ENCODE assay signal across 2 cellular contexts in the genomic region with DNA sequence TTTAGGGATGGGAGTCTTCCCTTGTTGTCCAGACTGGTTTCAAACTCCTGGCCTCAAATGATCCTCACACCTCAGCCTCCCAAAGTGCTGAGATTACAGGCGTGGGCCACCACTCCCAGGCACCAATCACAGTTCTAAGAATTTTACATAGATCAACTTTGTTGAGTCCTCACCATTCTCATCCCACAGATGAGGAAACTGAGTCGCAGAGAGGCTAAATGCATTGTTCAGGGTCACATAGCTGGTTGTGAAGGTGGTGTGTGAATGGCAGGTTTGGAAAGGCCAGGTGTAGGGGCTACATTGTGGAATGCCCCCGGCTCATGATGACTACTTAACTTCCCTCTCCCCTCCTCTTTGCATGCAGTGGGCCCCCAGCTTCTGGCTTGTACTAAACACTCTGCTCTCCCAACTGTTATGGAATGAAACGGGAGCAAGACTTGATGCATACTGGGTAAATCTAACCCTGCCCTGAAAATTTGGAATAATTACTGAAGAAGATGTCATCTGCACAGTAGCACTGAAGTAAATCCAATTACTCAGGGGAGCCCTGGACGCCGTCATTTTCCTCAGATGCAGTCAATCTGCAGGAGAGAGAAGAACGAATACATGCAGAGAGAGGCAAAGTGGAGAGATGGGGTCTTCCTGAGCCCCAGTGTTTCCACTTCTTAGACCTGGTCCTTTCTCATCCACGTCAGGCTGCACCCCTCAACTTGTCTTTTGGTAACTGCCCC.
TF ChIP-seq lines count a peak whose summit lies in the region.

No MANE protein-coding gene starts in this region.

TF ChIP-seq in SK-N-SH, 30 proteins besides CTCF, POLR2A, EP300 and RAD21 (continued from another document):
- TF ChIP-seq FOXJ3 (CRISPR knock-in tag; IDR thresholded peaks at IDR 0.05) = no peak
- TF ChIP-seq, protein P1, sequence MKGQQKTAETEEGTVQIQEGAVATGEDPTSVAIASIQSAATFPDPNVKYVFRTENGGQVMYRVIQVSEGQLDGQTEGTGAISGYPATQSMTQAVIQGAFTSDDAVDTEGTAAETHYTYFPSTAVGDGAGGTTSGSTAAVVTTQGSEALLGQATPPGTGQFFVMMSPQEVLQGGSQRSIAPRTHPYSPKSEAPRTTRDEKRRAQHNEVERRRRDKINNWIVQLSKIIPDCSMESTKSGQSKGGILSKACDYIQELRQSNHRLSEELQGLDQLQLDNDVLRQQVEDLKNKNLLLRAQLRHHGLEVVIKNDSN (IDR thresholded peaks at IDR 0.05; ENCODE audit: borderline replicate concordance, low read depth) = no peak
- TF ChIP-seq, protein P2, sequence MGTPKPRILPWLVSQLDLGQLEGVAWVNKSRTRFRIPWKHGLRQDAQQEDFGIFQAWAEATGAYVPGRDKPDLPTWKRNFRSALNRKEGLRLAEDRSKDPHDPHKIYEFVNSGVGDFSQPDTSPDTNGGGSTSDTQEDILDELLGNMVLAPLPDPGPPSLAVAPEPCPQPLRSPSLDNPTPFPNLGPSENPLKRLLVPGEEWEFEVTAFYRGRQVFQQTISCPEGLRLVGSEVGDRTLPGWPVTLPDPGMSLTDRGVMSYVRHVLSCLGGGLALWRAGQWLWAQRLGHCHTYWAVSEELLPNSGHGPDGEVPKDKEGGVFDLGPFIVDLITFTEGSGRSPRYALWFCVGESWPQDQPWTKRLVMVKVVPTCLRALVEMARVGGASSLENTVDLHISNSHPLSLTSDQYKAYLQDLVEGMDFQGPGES (IDR thresholded peaks at IDR 0.05; ENCODE audit: low read depth, low read length) = no peak
TF ChIP-seq in SK-N-SH: peak in this region for 0.

TF ChIP-seq in SK-N-SH treated with all-trans-retinoic acid at 6 μM for 48 hours, 23 proteins besides CTCF, POLR2A, EP300 and RAD21 (continued from another document):
- TF ChIP-seq, protein P3, sequence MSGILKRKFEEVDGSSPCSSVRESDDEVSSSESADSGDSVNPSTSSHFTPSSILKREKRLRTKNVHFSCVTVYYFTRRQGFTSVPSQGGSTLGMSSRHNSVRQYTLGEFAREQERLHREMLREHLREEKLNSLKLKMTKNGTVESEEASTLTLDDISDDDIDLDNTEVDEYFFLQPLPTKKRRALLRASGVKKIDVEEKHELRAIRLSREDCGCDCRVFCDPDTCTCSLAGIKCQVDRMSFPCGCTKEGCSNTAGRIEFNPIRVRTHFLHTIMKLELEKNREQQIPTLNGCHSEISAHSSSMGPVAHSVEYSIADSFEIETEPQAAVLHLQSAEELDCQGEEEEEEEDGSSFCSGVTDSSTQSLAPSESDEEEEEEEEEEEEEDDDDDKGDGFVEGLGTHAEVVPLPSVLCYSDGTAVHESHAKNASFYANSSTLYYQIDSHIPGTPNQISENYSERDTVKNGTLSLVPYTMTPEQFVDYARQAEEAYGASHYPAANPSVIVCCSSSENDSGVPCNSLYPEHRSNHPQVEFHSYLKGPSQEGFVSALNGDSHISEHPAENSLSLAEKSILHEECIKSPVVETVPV (CRISPR knock-in tag; IDR thresholded peaks at IDR 0.05) = no peak
- TF ChIP-seq TCF4 (CRISPR knock-in tag; IDR thresholded peaks at IDR 0.05; ENCODE audit: borderline replicate concordance) (no peak), ZNF8 (CRISPR knock-in tag; IDR thresholded peaks at IDR 0.05) (no peak), ARNTL (CRISPR knock-in tag; IDR thresholded peaks at IDR 0.05; ENCODE audit: borderline replicate concordance, low read depth) (no peak), ZFP30 (CRISPR knock-in tag; IDR thresholded peaks at IDR 0.05) (no peak), SNAI2 (CRISPR knock-in tag; IDR thresholded peaks at IDR 0.05) (no peak), ZNF565 (CRISPR knock-in tag; conservative IDR thresholded peaks at IDR 0.05; ENCODE audit: low read depth) (no peak), ZNF70 (CRISPR knock-in tag; IDR thresholded peaks at IDR 0.05) (no peak)
- TF ChIP-seq, protein P4, sequence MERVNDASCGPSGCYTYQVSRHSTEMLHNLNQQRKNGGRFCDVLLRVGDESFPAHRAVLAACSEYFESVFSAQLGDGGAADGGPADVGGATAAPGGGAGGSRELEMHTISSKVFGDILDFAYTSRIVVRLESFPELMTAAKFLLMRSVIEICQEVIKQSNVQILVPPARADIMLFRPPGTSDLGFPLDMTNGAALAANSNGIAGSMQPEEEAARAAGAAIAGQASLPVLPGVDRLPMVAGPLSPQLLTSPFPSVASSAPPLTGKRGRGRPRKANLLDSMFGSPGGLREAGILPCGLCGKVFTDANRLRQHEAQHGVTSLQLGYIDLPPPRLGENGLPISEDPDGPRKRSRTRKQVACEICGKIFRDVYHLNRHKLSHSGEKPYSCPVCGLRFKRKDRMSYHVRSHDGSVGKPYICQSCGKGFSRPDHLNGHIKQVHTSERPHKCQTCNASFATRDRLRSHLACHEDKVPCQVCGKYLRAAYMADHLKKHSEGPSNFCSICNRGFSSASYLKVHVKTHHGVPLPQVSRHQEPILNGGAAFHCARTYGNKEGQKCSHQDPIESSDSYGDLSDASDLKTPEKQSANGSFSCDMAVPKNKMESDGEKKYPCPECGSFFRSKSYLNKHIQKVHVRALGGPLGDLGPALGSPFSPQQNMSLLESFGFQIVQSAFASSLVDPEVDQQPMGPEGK (CRISPR knock-in tag; IDR thresholded peaks at IDR 0.05; ENCODE audit: borderline replicate concordance) = no peak
- TF ChIP-seq, protein P5, sequence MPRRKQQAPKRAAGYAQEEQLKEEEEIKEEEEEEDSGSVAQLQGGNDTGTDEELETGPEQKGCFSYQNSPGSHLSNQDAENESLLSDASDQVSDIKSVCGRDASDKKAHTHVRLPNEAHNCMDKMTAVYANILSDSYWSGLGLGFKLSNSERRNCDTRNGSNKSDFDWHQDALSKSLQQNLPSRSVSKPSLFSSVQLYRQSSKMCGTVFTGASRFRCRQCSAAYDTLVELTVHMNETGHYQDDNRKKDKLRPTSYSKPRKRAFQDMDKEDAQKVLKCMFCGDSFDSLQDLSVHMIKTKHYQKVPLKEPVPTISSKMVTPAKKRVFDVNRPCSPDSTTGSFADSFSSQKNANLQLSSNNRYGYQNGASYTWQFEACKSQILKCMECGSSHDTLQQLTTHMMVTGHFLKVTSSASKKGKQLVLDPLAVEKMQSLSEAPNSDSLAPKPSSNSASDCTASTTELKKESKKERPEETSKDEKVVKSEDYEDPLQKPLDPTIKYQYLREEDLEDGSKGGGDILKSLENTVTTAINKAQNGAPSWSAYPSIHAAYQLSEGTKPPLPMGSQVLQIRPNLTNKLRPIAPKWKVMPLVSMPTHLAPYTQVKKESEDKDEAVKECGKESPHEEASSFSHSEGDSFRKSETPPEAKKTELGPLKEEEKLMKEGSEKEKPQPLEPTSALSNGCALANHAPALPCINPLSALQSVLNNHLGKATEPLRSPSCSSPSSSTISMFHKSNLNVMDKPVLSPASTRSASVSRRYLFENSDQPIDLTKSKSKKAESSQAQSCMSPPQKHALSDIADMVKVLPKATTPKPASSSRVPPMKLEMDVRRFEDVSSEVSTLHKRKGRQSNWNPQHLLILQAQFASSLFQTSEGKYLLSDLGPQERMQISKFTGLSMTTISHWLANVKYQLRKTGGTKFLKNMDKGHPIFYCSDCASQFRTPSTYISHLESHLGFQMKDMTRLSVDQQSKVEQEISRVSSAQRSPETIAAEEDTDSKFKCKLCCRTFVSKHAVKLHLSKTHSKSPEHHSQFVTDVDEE (CRISPR knock-in tag; IDR thresholded peaks at IDR 0.05) = no peak
TF ChIP-seq in SK-N-SH treated with all-trans-retinoic acid at 6 μM for 48 hours: peak in this region for 0.
